8 cellular contexts compared by ENCODE assay signal in the genomic region with DNA sequence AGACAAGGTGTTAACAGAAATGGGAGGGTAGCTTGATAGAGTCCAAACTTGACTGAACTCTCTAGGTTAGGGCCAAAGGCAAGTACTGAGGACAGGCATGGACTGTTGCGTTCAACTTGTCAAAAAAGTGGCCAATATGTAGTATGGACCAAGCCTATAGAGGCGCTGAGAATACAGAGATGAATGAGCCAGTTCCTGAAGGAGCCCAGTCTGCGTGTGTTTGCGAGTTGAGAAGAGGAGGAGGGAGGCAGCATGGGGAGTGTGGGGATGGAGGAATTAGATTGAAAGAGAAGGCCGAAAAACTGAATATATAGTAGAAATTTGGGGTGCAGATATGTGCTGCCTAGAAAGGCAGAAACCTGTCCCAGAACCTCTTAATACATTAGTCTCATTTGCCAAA. TPM values are rescaled to one million over a fixed set of nuclear protein-coding genes. Genes with fewer than 3 reads are reported as not detected.
A peak's percentile ranks its signal among the peaks of the same experiment; 100 is the strongest.
DNase-seq lines count a peak whose midpoint lies in the region; ATAC-seq and TF ChIP-seq lines count a peak whose summit lies in the region.

No MANE protein-coding gene starts in this region.

- H3K4me1 ChIP-seq in DND-41 (ENCODE audit: insufficient read depth, low read length) (peaks cover 45% of the 10 kb centered on the region), neural progenitor cell (peaks cover 22% of the 10 kb centered on the region)

- peaks cover 25% of the 10 kb centered on the region for H3F3A ChIP-seq in neural progenitor cell (ENCODE audit: low read depth)

- peaks cover 2% of the 10 kb centered on the region for H3K27me3 Mint-ChIP-seq in neural progenitor cell (ENCODE audit: insufficient read depth, low read depth)

- H3K27ac ChIP-seq in DND-41 (ENCODE audit: low read length): peak overlapping the region; percentile 22
- H3K27ac ChIP-seq in SK-N-MC: peak overlapping the region; percentile 100
- H3K27ac ChIP-seq in neural progenitor cell: no peak overlapping the region

- peaks cover 6% of the 10 kb centered on the region for H3K36me3 Mint-ChIP-seq in neural progenitor cell

- TF ChIP-seq CTCF in DND-41 (IDR thresholded peaks at IDR 0.05; ENCODE audit: borderline replicate concordance, extremely low read depth, low read length, poor library complexity, severe bottlenecking) (no peak), neural progenitor cell (IDR thresholded peaks at IDR 0.05) (no peak), GM13976 (IDR thresholded peaks at IDR 0.05; ENCODE audit: borderline replicate concordance, control extremely low read depth, extremely low read depth, insufficient read depth, missing control alignments) (no peak)

- H3K27me3 ChIP-seq in DND-41 (ENCODE audit: insufficient read depth, low read length, poor library complexity): no peaks in the 10 kb centered on the region
- H3K27me3 ChIP-seq in neural progenitor cell: no peaks in the 10 kb centered on the region

- H3K9me3 Mint-ChIP-seq in neural progenitor cell: no peaks in the 10 kb centered on the region

- H3K4me2 ChIP-seq in DND-41 (ENCODE audit: insufficient read depth, low read length) (peak overlapping the region; percentile 91), neural progenitor cell (peak overlapping the region; percentile 78)

- H3K4me3 ChIP-seq in DND-41 (ENCODE audit: low read depth in 1 of 2, low read length in 2 of 2) (peak overlapping the region; percentile 16 to 86; a peak in 3 of 4 replicates), SK-N-MC (peak overlapping the region; percentile 86), neural progenitor cell (peak overlapping the region; percentile 95)

- H3K79me2 ChIP-seq in DND-41 (ENCODE audit: insufficient read depth, low read length) (peaks cover 38% of the 10 kb centered on the region), neural progenitor cell (ENCODE audit: low read depth) (peaks cover 37% of the 10 kb centered on the region)

- peak overlapping the region; percentile 45 for H3K27ac Mint-ChIP-seq in neural progenitor cell

- H2AFZ ChIP-seq in DND-41 (ENCODE audit: low read depth, low read length) (peak overlapping the region; percentile 57), neural progenitor cell (replicated peaks) (peak overlapping the region; percentile 40)

- H3K9me3 ChIP-seq in DND-41 (ENCODE audit: insufficient read depth, low read length, severe bottlenecking): no peaks in the 10 kb centered on the region
- no peaks in the 10 kb centered on the region for H3K9me3 ChIP-seq in SK-N-MC (ENCODE audit: low read depth, low read length)
- no peaks in the 10 kb centered on the region for H3K9me3 ChIP-seq in neural progenitor cell (ENCODE audit: low read depth)

- H3K9ac ChIP-seq in DND-41 (ENCODE audit: low read depth, low read length): peak overlapping the region; percentile 92
- peak overlapping the region; percentile 71 for H3K9ac ChIP-seq in SK-N-MC (ENCODE audit: insufficient read length)
- peak overlapping the region; percentile 1 for H3K9ac ChIP-seq in neural progenitor cell

- no peaks in the 10 kb centered on the region; the same call in 1 of the 2 replicates for H3K36me3 ChIP-seq in DND-41 (ENCODE audit: insufficient read depth, low read length)
- H3K36me3 ChIP-seq in SK-N-MC (ENCODE audit: insufficient read depth, low read length): peaks cover 4% of the 10 kb centered on the region; the same call in 1 of the 2 replicates
- no peaks in the 10 kb centered on the region for H3K36me3 ChIP-seq in neural progenitor cell

- in situ Hi-C loops in GM13976 (cut with MboI; ENCODE audit: low sequenced_read_pairs, unreplicated experiment): loop anchor here (10.0 kb wide), 2 partner anchors 235 to 435 kb away; no protein-coding TSS in a partner anchor

- no peak for ATAC-seq in DND-41 (ENCODE audit: insufficient read depth, low read depth)
- ATAC-seq in HG02943 (IDR thresholded peaks at IDR 0.05; ENCODE audit: low read depth, unreplicated experiment): peak; percentile 1
- ATAC-seq in esophagus mucosa: peak; percentile 3

- no peaks in the 10 kb centered on the region; the same call in 1 of the 2 replicates for H4K20me1 ChIP-seq in DND-41 (ENCODE audit: insufficient read depth, low read length)
- peaks cover 15% of the 10 kb centered on the region for H4K20me1 ChIP-seq in neural progenitor cell (ENCODE audit: low read depth)

- DNase-seq in DND-41 (peak; percentile 7), SK-N-MC (ENCODE audit: low read depth, low spot score) (no peak), neural progenitor cell (ENCODE audit: low spot score) (peak; percentile 35), NCI-H1048 (lab: John Stamatoyannopoulos, UW) (no peak), GM13976 (ENCODE audit: low spot score) (no peak)
- no peak for DNase-seq in central memory CD4-positive, alpha-beta T cell

- peaks cover 29% of the 10 kb centered on the region for H3K4me1 Mint-ChIP-seq in neural progenitor cell

- peak overlapping the region; percentile 87 for H3K4me3 Mint-ChIP-seq in neural progenitor cell

RNA-seq across cellular contexts. Expression of a gene that starts 0.6 kb away (rescaled TPM):
- 36.1 TPM for total RNA-seq in esophagus mucosa
- total RNA-seq in neural progenitor cell (ENCODE audit: low replicate concordance): 28.7 and 30.0 TPM in 2 replicates

Comparison
In these comparisons a context has a peak if more than half of its experiments do, and no peak if none do; other contexts are left out.
1. DNase-seq: peak in DND-41 (single experiment) and neural progenitor cell (single experiment); none in SK-N-MC (single experiment), NCI-H1048 (single experiment), GM13976 (single experiment) and central memory CD4-positive, alpha-beta T cell (single experiment).
2. H3K9ac ChIP-seq: peak in every context shown above with its lines; median percentile 92 in DND-41; 71 in SK-N-MC; 1 in neural progenitor cell.
3. Peak in every context shown above with its lines, with median percentiles within 50 percentile points of each other: H3K4me3 ChIP-seq.